ENCODE assay signal across 9 cellular contexts in the genomic region with DNA sequence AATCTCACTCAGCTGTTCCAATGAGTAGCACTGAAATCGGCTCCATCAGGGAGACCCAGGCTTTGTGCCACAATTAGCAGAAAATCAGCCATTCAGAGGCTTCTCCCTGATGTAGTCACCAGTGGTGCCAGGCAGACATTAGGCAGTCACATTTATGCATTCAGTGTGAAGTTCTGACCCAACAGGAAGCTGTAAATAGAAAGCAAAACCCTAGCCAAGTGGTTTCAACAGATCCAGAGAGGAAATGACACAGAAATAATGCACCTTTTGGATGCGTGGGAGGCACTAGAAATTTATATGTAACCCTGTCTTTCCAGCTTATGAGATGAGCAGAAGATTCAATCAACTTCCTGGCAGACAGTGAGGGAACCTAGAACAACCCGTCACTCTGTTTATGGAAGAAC.
DNase-seq lines count a peak whose midpoint lies in the region; ATAC-seq, FAIRE-seq and TF ChIP-seq lines count a peak whose summit lies in the region.
"Had no signal": no experiment of that assay in that cellular context is flagged by ENCODE, and none has a peak within 500 bp of the region (broad histone marks: within the 10 kb centered on the region; RNA-seq: fewer than 3 reads in every experiment).

No MANE protein-coding gene starts in this region.

- peaks cover 12% of the 10 kb centered on the region for H3K9me3 Mint-ChIP-seq in CD4-positive, alpha-beta T cell

- H3K9me3 ChIP-seq in kidney (ENCODE audit: control insufficient read depth in 1 of 2, low read length in 2 of 2): no peaks in the 10 kb centered on the region
- H3K9me3 ChIP-seq in BE2C: no peaks in the 10 kb centered on the region
- no peaks in the 10 kb centered on the region for H3K9me3 ChIP-seq in CD4-positive, alpha-beta T cell (ENCODE audit: control insufficient read depth, low read length)

- no peaks in the 10 kb centered on the region for H3K27me3 ChIP-seq in BE2C
- no peaks in the 10 kb centered on the region for H3K27me3 ChIP-seq in CD4-positive, alpha-beta T cell (ENCODE audit: control insufficient read depth, insufficient read depth, low read length)

- no peak overlapping the region for H3K4me3 Mint-ChIP-seq in CD4-positive, alpha-beta T cell

- H3K4me3 ChIP-seq in WI38 (ENCODE audit: low read depth, low read length) (peak overlapping the region; percentile 1; the same call in 1 of the 2 replicates), kidney (ENCODE audit: low read length in 2 of 2) (no peak overlapping the region), BE2C (ENCODE audit: low read depth, low read length) (no peak overlapping the region)

- peak; percentile 37 for DNase-seq in kidney
- no peak for DNase-seq in stimulated activated CD4-positive, alpha-beta T cell treated with anti-CD3 and anti-CD28 coated beads, Interleukin-4, amount 100 ng/mL, for 4 hours
- DNase-seq in BE2C: no peak
- DNase-seq in activated CD4-positive, alpha-beta T cell treated with anti-CD3 and anti-CD28 coated beads for 1 hour: no peak
- DNase-seq in CD4-positive, alpha-beta T cell: no peak

- intact Hi-C loops in kidney (cut with DNase I): no loop called here
- intact Hi-C loops in CD4-positive, alpha-beta T cell (cut with DNase I, micrococcal nuclease): no loop called here

- TF ChIP-seq CTCF in WI38 (IDR thresholded peaks at IDR 0.05; ENCODE audit: low read depth, low read length) (no peak), kidney (IDR thresholded peaks at IDR 0.05; ENCODE audit: borderline replicate concordance, extremely low read depth, insufficient read depth) (no peak), BE2C (IDR thresholded peaks at IDR 0.05; ENCODE audit: low read depth, low read length) (no peak)
- TF ChIP-seq CTCF in CD4-positive, alpha-beta T cell (IDR thresholded peaks at IDR 0.05): no peak

- no peaks in the 10 kb centered on the region for H3K4me1 Mint-ChIP-seq in CD4-positive, alpha-beta T cell (ENCODE audit: low read depth)

- no peak overlapping the region for H3K27ac ChIP-seq in kidney (ENCODE audit: low read depth in 2 of 2, low read length in 2 of 2)
- no peak overlapping the region for H3K27ac ChIP-seq in CD4-positive, alpha-beta T cell (ENCODE audit: low read depth, low read length)

- no peaks in the 10 kb centered on the region for H3K27me3 Mint-ChIP-seq in CD4-positive, alpha-beta T cell

- peak; percentile 81 for ATAC-seq in GM18519 (IDR thresholded peaks at IDR 0.05; ENCODE audit: low FRiP score, unreplicated experiment)
- peak; percentile 78 for ATAC-seq in HG02970 (IDR thresholded peaks at IDR 0.05; ENCODE audit: low FRiP score, unreplicated experiment)
- no peak for ATAC-seq in CD4-positive, alpha-beta T cell (ENCODE audit: poor library complexity)

- CTCF ChIA-PET in CD4-positive, alpha-beta T cell (lab: Charles Lee): no interaction called here

- H3K36me3 ChIP-seq in kidney (ENCODE audit: control insufficient read depth in 1 of 2, insufficient read depth in 2 of 2, low read length in 2 of 2) (no peaks in the 10 kb centered on the region), BE2C (no peaks in the 10 kb centered on the region)

- POLR2A ChIA-PET in CD4-positive, alpha-beta T cell (lab: Charles Lee): no interaction called here

- no peak overlapping the region for H3K27ac Mint-ChIP-seq in CD4-positive, alpha-beta T cell

- no peak for FAIRE-seq in kidney (lab: Jason Lieb, UNC)
- FAIRE-seq: islet of Langerhans had no signal

- H3K4me1 ChIP-seq in kidney (ENCODE audit: control insufficient read depth in 1 of 2, insufficient read depth in 1 of 2, low read depth in 1 of 2, low read length in 2 of 2): no peaks in the 10 kb centered on the region
- no peaks in the 10 kb centered on the region for H3K4me1 ChIP-seq in BE2C

- no peaks in the 10 kb centered on the region for H3K36me3 Mint-ChIP-seq in CD4-positive, alpha-beta T cell (ENCODE audit: low read depth)

- no peak overlapping the region for H3K9ac ChIP-seq in kidney (ENCODE audit: low read length in 2 of 2)
